ENCODE assay signal across 17 cellular contexts in the genomic region with DNA sequence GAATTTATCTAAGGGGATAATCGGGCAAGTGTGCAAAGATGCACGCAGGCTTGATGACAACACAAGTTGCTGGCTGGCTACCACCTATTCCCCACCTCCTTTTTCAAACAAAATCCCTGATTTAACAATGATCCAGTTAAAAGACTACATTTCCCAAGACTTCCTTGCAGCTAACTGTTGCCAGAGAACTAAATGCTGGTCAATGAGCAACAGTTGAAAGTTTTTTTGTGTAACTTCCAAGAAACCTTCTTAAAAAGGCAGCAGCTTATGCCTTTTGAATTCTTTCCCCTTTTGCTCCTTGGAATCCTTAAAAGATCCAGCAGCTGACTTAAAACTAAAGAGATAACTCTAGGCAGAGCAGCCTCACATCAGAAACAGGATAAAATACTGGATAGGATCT. TPM values are rescaled to one million over a fixed set of nuclear protein-coding genes. Genes with fewer than 3 reads are reported as not detected.
"Had no signal": no experiment of that assay in that cellular context is flagged by ENCODE, and none has a peak within 500 bp of the region (broad histone marks: within the 10 kb centered on the region; RNA-seq: fewer than 3 reads in every experiment).

No MANE protein-coding gene starts in this region.

- H3K27ac Mint-ChIP-seq: activated CD4-positive, alpha-beta T cell treated with anti-CD3 and anti-CD28 coated beads, Interleukin-2, amount 10 ng/mL, durations not matched to agents 7 days and 5 days; activated naive CD8-positive, alpha-beta T cell treated with anti-CD3 and anti-CD28 coated beads, Interleukin-2, amount 10 ng/mL, durations not matched to agents 7 days and 5 days; activated T-helper 1 cell treated with anti-CD3 and anti-CD28 coated beads, Interleukin-12 subunit alpha, Interleukin-12 subunit beta, Interleukin-2, Interleukin-4 antibody, amounts not matched to agents 30 ng/mL and 10 ng/mL and 1 ng/mL, durations not matched to agents 14 hours and 24 hours and 36 hours; naive thymus-derived CD4-positive, alpha-beta T cell; stimulated activated naive CD8-positive, alpha-beta T cell treated with anti-CD3 and anti-CD28 coated beads, Interleukin-15, Interleukin-2, amounts not matched to agents 100 ng/mL and 50 ng/mL, for 24 hours had no signal

- ATAC-seq: esophagus mucosa; mucosa of descending colon; naive thymus-derived CD4-positive, alpha-beta T cell; pancreas; upper lobe of right lung had no signal

- H3K4me3 Mint-ChIP-seq: activated CD4-positive, alpha-beta T cell treated with anti-CD3 and anti-CD28 coated beads, Interleukin-2, amount 10 ng/mL, durations not matched to agents 7 days and 5 days; activated naive CD8-positive, alpha-beta T cell treated with anti-CD3 and anti-CD28 coated beads, Interleukin-2, amount 10 ng/mL, durations not matched to agents 7 days and 5 days; activated T-helper 1 cell treated with anti-CD3 and anti-CD28 coated beads, Interleukin-12 subunit alpha, Interleukin-12 subunit beta, Interleukin-2, Interleukin-4 antibody, amounts not matched to agents 30 ng/mL and 10 ng/mL and 1 ng/mL, durations not matched to agents 14 hours and 24 hours and 36 hours; naive thymus-derived CD4-positive, alpha-beta T cell; stimulated activated naive CD8-positive, alpha-beta T cell treated with anti-CD3 and anti-CD28 coated beads, Interleukin-15, Interleukin-2, amounts not matched to agents 100 ng/mL and 50 ng/mL, for 24 hours had no signal

- H3K36me3 Mint-ChIP-seq: naive thymus-derived CD4-positive, alpha-beta T cell had no signal

- H3K27me3 Mint-ChIP-seq: activated naive CD8-positive, alpha-beta T cell treated with anti-CD3 and anti-CD28 coated beads, Interleukin-2, amount 10 ng/mL, durations not matched to agents 7 days and 5 days had no signal

- H3K27me3 ChIP-seq: pancreas, sigmoid colon, spleen, testis, upper lobe of right lung had no signal

- DNase-seq: activated CD4-positive, alpha-beta T cell treated with anti-CD3 and anti-CD28 coated beads, Interleukin-2, amount 10 ng/mL, durations not matched to agents 7 days and 5 days; activated CD4-positive, CD25-positive, alpha-beta regulatory T cell; activated CD8-positive, alpha-beta memory T cell treated with anti-CD3 and anti-CD28 coated beads for 24 hours; activated naive CD8-positive, alpha-beta T cell treated with anti-CD3 and anti-CD28 coated beads, Interleukin-2, amount 10 ng/mL, durations not matched to agents 7 days and 5 days; anterior cingulate cortex; islet precursor cell; mucosa of descending colon; naive thymus-derived CD4-positive, alpha-beta T cell; pancreas; sigmoid colon; spleen; T-helper 2 cell; testis; upper lobe of right lung had no signal

- H3K27ac ChIP-seq: pancreas, sigmoid colon, spleen, testis, upper lobe of right lung had no signal

- H3K4me1 ChIP-seq: pancreas, sigmoid colon, testis, upper lobe of right lung had no signal

- H3K9me3 Mint-ChIP-seq: activated CD4-positive, alpha-beta T cell treated with anti-CD3 and anti-CD28 coated beads, Interleukin-2, amount 10 ng/mL, durations not matched to agents 7 days and 5 days; activated T-helper 1 cell treated with anti-CD3 and anti-CD28 coated beads, Interleukin-12 subunit alpha, Interleukin-12 subunit beta, Interleukin-2, Interleukin-4 antibody, amounts not matched to agents 30 ng/mL and 10 ng/mL and 1 ng/mL, durations not matched to agents 14 hours and 24 hours and 36 hours; stimulated activated naive CD8-positive, alpha-beta T cell treated with anti-CD3 and anti-CD28 coated beads, Interleukin-15, Interleukin-2, amounts not matched to agents 100 ng/mL and 50 ng/mL, for 24 hours had no signal

- H3K9me3 ChIP-seq: mucosa of descending colon, pancreas, sigmoid colon, spleen, testis, upper lobe of right lung had no signal

- H3K4me3 ChIP-seq: mucosa of descending colon, pancreas, sigmoid colon, spleen, testis, upper lobe of right lung had no signal

- H3K36me3 ChIP-seq: pancreas, sigmoid colon, spleen, upper lobe of right lung had no signal

RNA-seq across cellular contexts. Expression of a gene that starts 50.6 kb away (rescaled TPM):
- total RNA-seq: activated naive CD8-positive, alpha-beta T cell treated with anti-CD3 and anti-CD28 coated beads, Interleukin-2, amount 10 ng/mL, durations not matched to agents 7 days and 5 days had no signal
- polyA plus RNA-seq: naive thymus-derived CD4-positive, alpha-beta T cell had no signal
